In the genomic region with DNA sequence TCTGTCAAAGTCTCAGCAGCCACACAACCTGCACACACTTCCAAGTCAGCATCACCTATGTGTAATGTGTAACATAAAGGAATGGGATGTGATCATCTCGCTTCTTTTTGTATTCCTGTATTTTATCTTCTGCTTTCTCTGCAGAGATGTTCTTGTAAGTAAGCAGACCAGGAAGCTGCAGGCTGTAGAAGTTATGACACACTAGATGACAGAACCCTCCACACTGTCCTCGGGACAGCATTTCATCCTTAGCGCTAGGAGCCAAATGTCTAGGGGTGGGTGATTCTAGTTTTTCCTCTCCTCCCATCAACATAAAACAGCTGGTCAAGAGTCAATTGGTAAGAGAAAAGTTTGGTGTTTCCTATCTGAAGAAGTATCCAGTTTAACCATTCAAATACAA, we compare ENCODE assay signal across 22 cellular contexts. TPM values are rescaled to one million over a fixed set of nuclear protein-coding genes. Genes with fewer than 3 reads are reported as not detected.
"Had no signal": no experiment of that assay in that cellular context is flagged by ENCODE, and none has a peak within 500 bp of the region (broad histone marks: within the 10 kb centered on the region; RNA-seq: fewer than 3 reads in every experiment).

No MANE protein-coding gene starts in this region.

- H3K27me3 ChIP-seq: gastroesophageal sphincter, hepatocyte, pancreas, thyroid gland, uterus had no signal

- H2AFZ ChIP-seq: hepatocyte had no signal

- H3K4me3 Mint-ChIP-seq: natural killer cell, type B pancreatic cell had no signal

- DNase-seq: cerebellar nuclear complex; dermis blood vessel endothelial cell; esophagus squamous epithelium; foreskin fibroblast; left colon; mammary epithelial cell; mucosa of descending colon; natural killer cell; pancreas; psoas muscle; retina; stimulated activated CD4-positive, alpha-beta T cell treated with anti-CD3 and anti-CD28 coated beads, Interleukin-12 subunit alpha, Interleukin-12 subunit beta, amount 100 ng/mL, for 4 hours; stimulated activated naive CD4-positive, alpha-beta T cell treated with Interleukin-2 at 50 U/mL for 16 hours; thyroid gland; uterus had no signal

- H3K79me2 ChIP-seq: hepatocyte had no signal

- H3K36me3 ChIP-seq: esophagus squamous epithelium, gastroesophageal sphincter, pancreas, thyroid gland, uterus had no signal

- H3K27ac Mint-ChIP-seq: type B pancreatic cell had no signal

- ATAC-seq: gastroesophageal sphincter, left colon, mucosa of descending colon, natural killer cell, pancreas, psoas muscle, sciatic nerve had no signal

- H3K4me1 ChIP-seq: pancreas, psoas muscle, thyroid gland, uterus had no signal

- H3K36me3 Mint-ChIP-seq: natural killer cell, type B pancreatic cell had no signal

- H3K9me3 ChIP-seq: esophagus squamous epithelium, gastroesophageal sphincter, mucosa of descending colon, pancreas, psoas muscle, thyroid gland, uterus had no signal

- H3K27me3 Mint-ChIP-seq: type B pancreatic cell had no signal

- H3K27ac ChIP-seq: esophagus squamous epithelium, gastroesophageal sphincter, hepatocyte, pancreas, psoas muscle, thyroid gland, uterus had no signal

- H3K4me3 ChIP-seq: esophagus squamous epithelium, gastroesophageal sphincter, hepatocyte, mucosa of descending colon, pancreas, psoas muscle, thyroid gland, uterus had no signal

- H3K9me3 Mint-ChIP-seq: natural killer cell, neural crest cell, type B pancreatic cell had no signal

RNA-seq across cellular contexts. Expression of a gene that starts 2.1 kb away (rescaled TPM):
- total RNA-seq: dermis blood vessel endothelial cell had no signal

RNA-seq across cellular contexts. Expression of a gene that starts 46.9 kb away (rescaled TPM):
- total RNA-seq: dermis blood vessel endothelial cell, esophagus squamous epithelium, gastroesophageal sphincter, kidney epithelial cell, mammary epithelial cell, natural killer cell, neural crest cell, skeletal muscle tissue, thyroid gland, uterus had no signal
- polyA plus RNA-seq: mammary epithelial cell had no signal
